In the genomic region with DNA sequence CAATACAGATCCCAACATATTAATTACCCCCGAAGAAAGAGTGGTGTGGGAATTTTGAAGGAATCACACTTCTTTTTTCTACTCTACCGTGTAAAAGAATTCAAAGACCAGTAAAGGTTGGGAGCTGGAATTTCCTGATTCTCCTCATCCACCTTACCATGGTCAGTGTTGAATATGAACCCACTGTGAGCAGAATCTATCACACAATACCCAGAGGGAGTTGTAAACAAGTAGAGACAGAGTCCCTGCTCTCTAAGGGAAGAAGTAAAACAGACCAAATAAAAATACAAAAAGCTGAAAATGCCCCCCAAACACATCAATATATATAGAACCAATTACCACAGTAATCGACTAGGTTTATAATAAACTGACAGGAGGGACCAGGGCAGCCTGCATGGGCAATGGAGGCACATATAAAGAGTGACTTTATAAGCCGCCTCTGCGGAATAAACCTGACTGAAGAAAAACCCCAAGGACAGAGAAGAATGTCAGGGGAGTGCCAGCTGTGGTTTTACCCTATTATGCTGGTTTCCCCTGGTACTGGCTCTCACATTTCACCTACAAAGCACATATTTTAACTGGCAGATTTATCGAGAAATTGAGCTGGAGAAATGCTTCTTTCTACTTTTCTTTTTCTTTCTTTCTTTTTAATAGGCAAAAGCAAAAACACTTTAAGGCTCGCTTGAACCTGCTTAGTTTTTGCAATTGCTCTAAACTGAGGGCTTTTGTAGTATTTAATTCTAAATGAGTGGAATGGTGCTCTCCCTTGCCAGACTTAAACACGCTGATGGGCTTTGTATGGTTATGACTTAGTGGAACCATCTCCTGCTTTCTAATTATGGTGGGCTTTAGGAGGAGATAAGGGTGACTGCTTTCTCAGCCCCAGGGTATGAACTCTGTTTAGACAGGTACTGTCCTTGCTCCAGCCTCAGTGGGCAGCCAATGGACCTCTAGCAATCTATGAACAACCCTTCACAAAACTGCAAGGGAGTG, we compare ENCODE assay signal across 26 cellular contexts.
A peak's percentile ranks its signal among the peaks of the same experiment; 100 is the strongest.
DNase-seq lines count a peak whose midpoint lies in the region; ATAC-seq and TF ChIP-seq lines count a peak whose summit lies in the region.
"Had no signal": no experiment of that assay in that cellular context is flagged by ENCODE, and none has a peak within 500 bp of the region (broad histone marks: within the 10 kb centered on the region; RNA-seq: fewer than 3 reads in every experiment).

No MANE protein-coding gene starts in this region.

- no peak overlapping the region for H3K9ac ChIP-seq in mammary epithelial cell (ENCODE audit: insufficient read depth, low read length)
- no peak overlapping the region for H3K9ac ChIP-seq in PC-3 (ENCODE audit: low read length)

- H4K20me1 ChIP-seq in mammary epithelial cell (ENCODE audit: insufficient read depth, low read length) (no peaks in the 10 kb centered on the region), PC-3 (ENCODE audit: low read length) (no peaks in the 10 kb centered on the region)

- BruUV-seq in mammary epithelial cell (replicated peaks; lab: Mats Ljungman, UMichigan) (no TSS peak), MCF 10A (replicated peaks; lab: Mats Ljungman, UMichigan) (no TSS peak), PC-3 (replicated peaks; lab: Mats Ljungman, UMichigan) (no TSS peak)

- peaks cover 26% of the 10 kb centered on the region for H3K27me3 Mint-ChIP-seq in MCF 10A (ENCODE audit: insufficient read depth, unreplicated experiment)
- H3K27me3 Mint-ChIP-seq in activated T-cell treated with anti-CD3 and anti-CD28 coated beads, Interleukin-2, amount 50 U/mL, for 4 hours (ENCODE audit: low read depth) = peaks cover 3% of the 10 kb centered on the region

- no peaks in the 10 kb centered on the region for H3K36me3 Mint-ChIP-seq in MCF 10A (ENCODE audit: insufficient read depth, unreplicated experiment)
- H3K36me3 Mint-ChIP-seq in activated T-cell treated with anti-CD3 and anti-CD28 coated beads, Interleukin-2, amount 50 U/mL, for 4 hours (ENCODE audit: insufficient read depth) = no peaks in the 10 kb centered on the region
- H3K36me3 Mint-ChIP-seq: CD14-positive monocyte; CD8-positive, alpha-beta memory T cell had no signal

- CTCF ChIA-PET in mammary epithelial cell (lab: Charles Lee; ENCODE audit: low non-redundant PET) = no interaction called here
- CTCF ChIA-PET in MCF 10A (lab: Yijun Ruan, JAX) = interaction anchor here (0.7 to 1.5 kb wide), 4 partner anchors 10 to 436 kb away, joined by 3 to 6 read pairs (median 3); no protein-coding TSS in a partner anchor
- CTCF ChIA-PET in PC-3 (lab: Charles Lee) = no interaction called here

- H3K4me1 ChIP-seq in mammary epithelial cell (ENCODE audit: insufficient read depth, low read length) = peaks cover 16% of the 10 kb centered on the region
- no peaks in the 10 kb centered on the region; the same call in 1 of the 2 replicates for H3K4me1 ChIP-seq in PC-3 (ENCODE audit: insufficient read depth, low read length)
- H3K4me1 ChIP-seq: BE2C, SJSA1 had no signal

- no peaks in the 10 kb centered on the region for H3K9me3 Mint-ChIP-seq in MCF 10A (ENCODE audit: unreplicated experiment)
- no peaks in the 10 kb centered on the region for H3K9me3 Mint-ChIP-seq in activated T-cell treated with anti-CD3 and anti-CD28 coated beads, Interleukin-2, amount 50 U/mL, for 4 hours

- in situ Hi-C loops in mammary epithelial cell (cut with MboI; ENCODE audit: low sequenced_read_pairs in 2 of 2) = loop anchor here in 1 of 2 donors (25.0 kb wide), 1 partner anchor 418 kb away; no protein-coding TSS in a partner anchor

- H3K4me3 ChIP-seq in mammary epithelial cell (replicated peaks in 1 of 3; ENCODE audit: insufficient read depth in 1 of 3, low read depth in 2 of 3, low read length in 3 of 3) (no peak overlapping the region), PC-3 (ENCODE audit: low read length) (no peak overlapping the region)
- H3K4me3 ChIP-seq: PC-9, SJSA1 had no signal

- H3K9me2 ChIP-seq in PC-3 (replicated peaks; ENCODE audit: low read length) = no peaks in the 10 kb centered on the region

- H3K36me3 ChIP-seq in mammary epithelial cell (ENCODE audit: insufficient read depth, low read length) (no peaks in the 10 kb centered on the region), PC-3 (ENCODE audit: low read depth, low read length) (no peaks in the 10 kb centered on the region)
- H3K36me3 ChIP-seq: BE2C, SJSA1 had no signal

- H3K4me3 Mint-ChIP-seq in MCF 10A (ENCODE audit: unreplicated experiment) = no peak overlapping the region
- no peak overlapping the region for H3K4me3 Mint-ChIP-seq in activated T-cell treated with anti-CD3 and anti-CD28 coated beads, Interleukin-2, amount 50 U/mL, for 4 hours
- H3K4me3 Mint-ChIP-seq: CD14-positive monocyte; CD8-positive, alpha-beta memory T cell had no signal

- intact Hi-C loops in mammary epithelial cell (cut with micrococcal nuclease) (no loop called here), MCF 10A (cut with micrococcal nuclease) (no loop called here), PC-3 (cut with micrococcal nuclease) (no loop called here)

- 15% methylated on average over 8 of the region's 8 CpGs for WGBS in mammary epithelial cell (ENCODE audit: low coverage, missing lambda C conversion rate)

- H3K27ac ChIP-seq in mammary epithelial cell (ENCODE audit: insufficient read depth, low read depth, low read length) (no peak overlapping the region), PC-3 (ENCODE audit: low read length) (no peak overlapping the region)
- H3K27ac ChIP-seq: PC-9, SJSA1 had no signal

- peak overlapping the region; percentile 64 for H2AFZ ChIP-seq in mammary epithelial cell (ENCODE audit: low read depth, low read length)
- H2AFZ ChIP-seq in PC-3 (ENCODE audit: low read length) = no peak overlapping the region
- H2AFZ ChIP-seq: PC-9 had no signal

- no peaks in the 10 kb centered on the region for H3F3A ChIP-seq in PC-3 (ENCODE audit: low read length, unreplicated experiment)

- peak; percentile 57 for DNase-seq in mammary epithelial cell
- no peak for DNase-seq in MCF 10A (ENCODE audit: unreplicated experiment)
- DNase-seq in PC-3 = peak; percentile 11
- DNase-seq in kidney glomerular epithelial cell (lab: John Stamatoyannopoulos, UW) = peak; percentile 42
- no peak for DNase-seq in central memory CD4-positive, alpha-beta T cell
- no peak for DNase-seq in activated T-cell treated with anti-CD3 and anti-CD28 coated beads, Interleukin-2, amount 50 U/mL, for 4 hours
- DNase-seq in NCI-H2171 (lab: John Stamatoyannopoulos, UW) = no peak
- DNase-seq: 8988T; ACHN; BE2C; CD8-positive, alpha-beta memory T cell; DMS 273 treated with DMSO at 0.1 percent for 48 hours; HCEC 1CT; KBM-7; NCI-H1048; NCI-H1417; NCI-H1694; NCI-H2081; NCI-H524; NCI-H748 treated with DMSO at 0.1 percent for 48 hours; PC-9; Right ventricle myocardium superior; T-helper 1 cell had no signal

- H3K4me2 ChIP-seq in mammary epithelial cell (ENCODE audit: insufficient read depth, low read depth, low read length) (peak overlapping the region; percentile 64), PC-3 (ENCODE audit: low read length) (no peak overlapping the region)
- H3K4me2 ChIP-seq: PC-9 had no signal

- H3K4me1 Mint-ChIP-seq in MCF 10A (ENCODE audit: insufficient read depth, unreplicated experiment) = no peaks in the 10 kb centered on the region
- H3K4me1 Mint-ChIP-seq in activated T-cell treated with anti-CD3 and anti-CD28 coated beads, Interleukin-2, amount 50 U/mL, for 4 hours (ENCODE audit: low read depth) = no peaks in the 10 kb centered on the region
- H3K4me1 Mint-ChIP-seq: CD14-positive monocyte; CD8-positive, alpha-beta memory T cell had no signal

- ATAC-seq in PC-3 (no peak), GM18520 (IDR thresholded peaks at IDR 0.05; ENCODE audit: unreplicated experiment) (no peak)
- ATAC-seq in activated T-cell treated with anti-CD3 and anti-CD28 coated beads, Interleukin-2, amount 50 U/mL, for 4 hours = no peak

- no peak overlapping the region for H3K27ac Mint-ChIP-seq in MCF 10A (ENCODE audit: low read depth, unreplicated experiment)
- H3K27ac Mint-ChIP-seq: CD14-positive monocyte; CD8-positive, alpha-beta memory T cell had no signal

- TF ChIP-seq CTCF in mammary epithelial cell (conservative IDR thresholded peaks at IDR 0.05 in 1 of 2, IDR thresholded peaks at IDR 0.05 in 1 of 2; ENCODE audit: extremely low read depth in 1 of 2, insufficient read depth in 1 of 2, low read depth in 1 of 2, low read length in 2 of 2) (no peak), MCF 10A (IDR thresholded peaks at IDR 0.05; ENCODE audit: unreplicated experiment) (no peak), PC-3 (conservative IDR thresholded peaks at IDR 0.05; ENCODE audit: low read depth, low read length) (no peak)

- H3K9me3 ChIP-seq in mammary epithelial cell (replicated peaks; ENCODE audit: insufficient read depth, low read length) = no peaks in the 10 kb centered on the region
- no peaks in the 10 kb centered on the region for H3K9me3 ChIP-seq in PC-3 (ENCODE audit: low read length)
- H3K9me3 ChIP-seq: BE2C, SJSA1 had no signal

- dilution Hi-C loops in mammary epithelial cell (cut with HindIII; ENCODE audit: low sequenced_read_pairs) = loop anchor here (25.0 kb wide), 1 partner anchor 993 kb away; no protein-coding TSS in a partner anchor

- POLR2A ChIA-PET in MCF 10A (lab: Yijun Ruan, JAX) = no interaction called here
- POLR2A ChIA-PET in PC-3 (lab: Charles Lee; ENCODE audit: unreplicated experiment) = no interaction called here

- no peaks in the 10 kb centered on the region for H3K79me2 ChIP-seq in mammary epithelial cell (ENCODE audit: insufficient read depth, low read length)
- H3K79me2 ChIP-seq in PC-3 (ENCODE audit: low read length) = no peaks in the 10 kb centered on the region

- H3K27me3 ChIP-seq in mammary epithelial cell (ENCODE audit: insufficient read depth, low read length) = no peaks in the 10 kb centered on the region
- H3K27me3 ChIP-seq in PC-3 (ENCODE audit: low read length) = 0 out of 2 replicates have a peak, but pooled peaks cover 6% of the 10 kb centered on the region

Comparison
In these comparisons a context has a peak if more than half of its experiments do, and no peak if none do; other contexts are left out.
1. DNase-seq: peak in mammary epithelial cell (single experiment), PC-3 (single experiment) and kidney glomerular epithelial cell (single experiment); none in MCF 10A (single experiment), central memory CD4-positive, alpha-beta T cell (single experiment), activated T-cell treated with anti-CD3 and anti-CD28 coated beads, Interleukin-2, amount 50 U/mL, for 4 hours (single experiment) and NCI-H2171 (single experiment).